25 cellular contexts compared by ENCODE assay signal in the genomic region with DNA sequence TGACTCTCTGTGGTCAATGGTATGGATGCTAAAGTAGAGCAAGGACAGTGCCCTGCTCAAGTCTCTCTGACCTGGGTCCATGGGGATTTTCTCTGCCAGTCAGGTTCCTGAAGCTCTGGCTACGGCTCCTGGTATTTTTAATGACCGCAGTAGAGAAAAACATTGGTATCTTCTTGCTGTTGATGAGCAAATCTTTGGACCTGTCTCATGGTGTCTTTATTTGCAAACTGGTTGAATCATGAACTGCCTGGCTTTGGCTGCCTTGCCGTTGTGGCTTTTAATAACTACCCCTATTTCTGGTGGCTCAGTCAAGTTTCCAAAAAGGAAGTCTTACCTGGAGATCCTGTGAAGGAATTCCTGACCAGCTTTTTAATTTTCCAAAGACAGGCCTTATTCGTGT. TPM values are rescaled to one million over a fixed set of nuclear protein-coding genes. Genes with fewer than 3 reads are reported as not detected.
"Had no signal": no experiment of that assay in that cellular context is flagged by ENCODE, and none has a peak within 500 bp of the region (broad histone marks: within the 10 kb centered on the region; RNA-seq: fewer than 3 reads in every experiment).

No MANE protein-coding gene starts in this region.

- H3K36me3 ChIP-seq: colonic mucosa, vagina had no signal

- H3K27ac ChIP-seq: colonic mucosa, parathyroid adenoma, testis, vagina had no signal

- H3K4me3 ChIP-seq: colonic mucosa, dorsolateral prefrontal cortex, esophagus squamous epithelium, testis, vagina had no signal

- H3K9me3 Mint-ChIP-seq: activated CD4-positive, alpha-beta memory T cell treated with anti-CD3 and anti-CD28 coated beads, Interleukin-2, amount 10 ng/mL, durations not matched to agents 7 days and 5 days; activated CD4-positive, alpha-beta T cell treated with anti-CD3 and anti-CD28 coated beads, Interleukin-2, amount 10 ng/mL, durations not matched to agents 24 days and 14 days; activated naive CD8-positive, alpha-beta T cell treated with anti-CD3 and anti-CD28 coated beads, Interleukin-2, amount 50 U/mL, for 24 hours; activated T-cell treated with anti-CD3 and anti-CD28 coated beads, Interleukin-2, amount 50 U/mL, for 72 hours; brain; central memory CD8-positive, alpha-beta T cell; nephron had no signal

- H3K27me3 ChIP-seq: colonic mucosa, dorsolateral prefrontal cortex, esophagus squamous epithelium, testis, vagina had no signal

- H3K9ac ChIP-seq: parathyroid adenoma had no signal

- ATAC-seq: activated naive CD8-positive, alpha-beta T cell treated with anti-CD3 and anti-CD28 coated beads, Interleukin-2, amount 50 U/mL, for 24 hours; activated T-cell treated with anti-CD3 and anti-CD28 coated beads, Interleukin-2, amount 50 U/mL, for 72 hours; left lobe of liver; sciatic nerve had no signal

- H3K27me3 Mint-ChIP-seq: activated CD4-positive, alpha-beta memory T cell treated with anti-CD3 and anti-CD28 coated beads, Interleukin-2, amount 10 ng/mL, durations not matched to agents 7 days and 5 days; activated naive CD8-positive, alpha-beta T cell treated with anti-CD3 and anti-CD28 coated beads, Interleukin-2, amount 50 U/mL, for 24 hours; brain; central memory CD8-positive, alpha-beta T cell had no signal

- H3K27ac Mint-ChIP-seq: activated CD4-positive, alpha-beta memory T cell treated with anti-CD3 and anti-CD28 coated beads, Interleukin-2, amount 10 ng/mL, durations not matched to agents 7 days and 5 days; activated CD4-positive, alpha-beta T cell treated with anti-CD3 and anti-CD28 coated beads, Interleukin-2, amount 10 ng/mL, durations not matched to agents 24 days and 14 days; activated naive CD8-positive, alpha-beta T cell treated with anti-CD3 and anti-CD28 coated beads, Interleukin-2, amount 50 U/mL, for 24 hours; activated T-cell treated with anti-CD3 and anti-CD28 coated beads, Interleukin-2, amount 50 U/mL, for 72 hours; nephron had no signal

- H2AFZ ChIP-seq: parathyroid adenoma had no signal

- H3K4me3 Mint-ChIP-seq: activated CD4-positive, alpha-beta memory T cell treated with anti-CD3 and anti-CD28 coated beads, Interleukin-2, amount 10 ng/mL, durations not matched to agents 7 days and 5 days; activated CD4-positive, alpha-beta T cell treated with anti-CD3 and anti-CD28 coated beads, Interleukin-2, amount 10 ng/mL, durations not matched to agents 24 days and 14 days; activated naive CD8-positive, alpha-beta T cell treated with anti-CD3 and anti-CD28 coated beads, Interleukin-2, amount 50 U/mL, for 24 hours; activated T-cell treated with anti-CD3 and anti-CD28 coated beads, Interleukin-2, amount 50 U/mL, for 72 hours; brain; central memory CD8-positive, alpha-beta T cell; nephron had no signal

- DNase-seq: activated CD4-positive, alpha-beta memory T cell treated with anti-CD3 and anti-CD28 coated beads, Interleukin-2, amount 10 ng/mL, durations not matched to agents 7 days and 5 days; activated CD4-positive, alpha-beta T cell treated with anti-CD3 and anti-CD28 coated beads, Interleukin-2, amount 10 ng/mL, durations not matched to agents 24 days and 14 days; activated effector memory CD4-positive, alpha-beta T cell treated with Interleukin-2 at 50 U/mL for 16 hours; activated naive CD4-positive, alpha-beta T cell treated with anti-CD3 and anti-CD28 coated beads, Interleukin-2, amount 50 U/mL, for 16 hours; activated naive CD8-positive, alpha-beta T cell treated with anti-CD3 and anti-CD28 coated beads, Interleukin-2, amount 50 U/mL, for 24 hours; activated T-cell treated with anti-CD3 and anti-CD28 coated beads, Interleukin-2, amount 50 U/mL, for 72 hours; anterior cingulate cortex; colonic mucosa; dorsolateral prefrontal cortex; esophagus squamous epithelium; midbrain; stimulated activated CD4-positive, alpha-beta T cell treated with anti-CD3 and anti-CD28 coated beads, Interleukin-4, amount 100 ng/mL, for 1 hour; stimulated activated naive CD4-positive, alpha-beta T cell; SW 1271; testis; trophoblast cell had no signal

- H3K4me1 ChIP-seq: parathyroid adenoma, testis had no signal

- H3K9me3 ChIP-seq: colonic mucosa, esophagus squamous epithelium, testis, vagina had no signal

RNA-seq across cellular contexts. Expression of a gene that starts 37.0 kb away (rescaled TPM):
- total RNA-seq: activated CD4-positive, alpha-beta memory T cell treated with anti-CD3 and anti-CD28 coated beads, Interleukin-2, amount 10 ng/mL, durations not matched to agents 7 days and 5 days; activated CD4-positive, alpha-beta T cell treated with anti-CD3 and anti-CD28 coated beads, Interleukin-2, amount 10 ng/mL, durations not matched to agents 24 days and 14 days; esophagus squamous epithelium; T-helper 2 cell treated with Interferon-gamma antibody and Interleukin-4, amounts not matched to agents 100 ng/mL and 5 ng/mL, for 36 hours; vagina had no signal

RNA-seq across cellular contexts. Expression of a gene that starts 39.6 kb away (rescaled TPM):
- total RNA-seq: activated CD4-positive, alpha-beta memory T cell treated with anti-CD3 and anti-CD28 coated beads, Interleukin-2, amount 10 ng/mL, durations not matched to agents 7 days and 5 days; activated CD4-positive, alpha-beta T cell treated with anti-CD3 and anti-CD28 coated beads, Interleukin-2, amount 10 ng/mL, durations not matched to agents 24 days and 14 days; esophagus squamous epithelium; kidney; T-helper 2 cell treated with Interferon-gamma antibody and Interleukin-4, amounts not matched to agents 100 ng/mL and 5 ng/mL, for 36 hours; vagina had no signal
